ENCODE assay signal across 8 cellular contexts in the genomic region with DNA sequence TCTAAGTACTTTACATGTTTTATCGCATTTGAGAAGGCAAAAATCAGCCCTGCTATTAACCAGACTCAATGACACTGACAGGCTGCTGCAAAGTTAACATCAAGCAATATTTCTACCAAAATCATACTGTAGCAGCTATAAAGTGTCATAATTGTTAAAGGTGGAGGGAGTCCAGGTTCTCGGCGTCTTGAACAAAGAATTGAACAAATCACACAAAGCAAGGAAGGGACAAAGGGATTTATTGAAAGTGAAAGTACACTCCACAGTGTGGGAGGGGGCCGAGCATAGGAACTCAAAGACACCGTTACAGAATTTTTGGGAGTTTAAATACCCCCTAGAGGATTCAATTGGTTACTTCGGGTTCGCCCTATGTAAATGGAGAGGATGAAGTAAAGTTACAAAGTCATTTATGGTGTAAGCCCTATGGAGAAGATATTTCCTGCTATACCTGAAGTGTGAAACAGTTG. TPM values are rescaled to one million over a fixed set of nuclear protein-coding genes. Genes with fewer than 3 reads are reported as not detected.
DNase-seq lines count a peak whose midpoint lies in the region; ATAC-seq and TF ChIP-seq lines count a peak whose summit lies in the region.
"Had no signal": no experiment of that assay in that cellular context is flagged by ENCODE, and none has a peak within 500 bp of the region (broad histone marks: within the 10 kb centered on the region; RNA-seq: fewer than 3 reads in every experiment).

No MANE protein-coding gene starts in this region.

- no peaks in the 10 kb centered on the region for H3K36me3 ChIP-seq in spleen
- H3K36me3 ChIP-seq: WERI-Rb-1 had no signal

- H3K27ac Mint-ChIP-seq in HFFc6, result no peak overlapping the region

- H3K4me3 ChIP-seq in spleen, result peak overlapping the region in 6 of 8 donors; percentile 55 to 83 (median 62)

- peaks cover 6% of the 10 kb centered on the region; the same call in 1 of the 2 replicates for H3K9me3 Mint-ChIP-seq in HFFc6

- H3K4me3 Mint-ChIP-seq in HFFc6, result peak overlapping the region; percentile 88

- H3K9me3 ChIP-seq in spleen, result no peaks in the 10 kb centered on the region

- H3K27ac ChIP-seq in spleen, result peak overlapping the region in 5 of 8 donors; percentile 22 to 56 (median 33)
- H3K27ac ChIP-seq: WERI-Rb-1 had no signal

- intact Hi-C loops in spleen (cut with DNase I; ENCODE audit: low total_unique reads), result no loop called here

- peaks cover 0 to 28% (median 0%) of the 10 kb centered on the region in 7 donors for H3K27me3 ChIP-seq in spleen (replicated peaks in 1 of 7)

- ATAC-seq in GM18505 (IDR thresholded peaks at IDR 0.05; ENCODE audit: unreplicated experiment), result no peak

- H3K4me1 ChIP-seq in spleen, result peaks cover 0 to 23% (median 8%) of the 10 kb centered on the region in 6 donors

- DNase-seq in HFFc6 (no peak), SW480 (ENCODE audit: low spot score) (peak; percentile 7), globus pallidus (ENCODE audit: low spot score) (peak; percentile 17), spleen (no peak), HK-2 (ENCODE audit: unreplicated experiment) (no peak)
- DNase-seq in stimulated activated CD4-positive, alpha-beta T cell treated with anti-CD3 and anti-CD28 coated beads, Interleukin-15, amount 100 ng/mL, for 24 hours, result no peak

- H3K27me3 Mint-ChIP-seq in HFFc6 (ENCODE audit: insufficient read depth), result no peaks in the 10 kb centered on the region; the same call in 1 of the 2 replicates

- peaks cover 19% of the 10 kb centered on the region for H3K4me1 Mint-ChIP-seq in HFFc6 (ENCODE audit: low read depth)

- no peak for TF ChIP-seq POLR2A in spleen (IDR thresholded peaks at IDR 0.05)
- TF ChIP-seq POLR2A in GM18505 (IDR thresholded peaks at IDR 0.05; ENCODE audit: borderline replicate concordance, extremely low read depth, insufficient read depth, insufficient read length), result no peak

- TF ChIP-seq CTCF in HFFc6 (IDR thresholded peaks at IDR 0.05) (peak; percentile 32; the same call in 1 of the 2 replicates), spleen (IDR thresholded peaks at IDR 0.05 in 8 of 11, conservative IDR thresholded peaks at IDR 0.05 in 3 of 11) (no peak)

- H3K36me3 Mint-ChIP-seq in HFFc6 (ENCODE audit: low read depth), result no peaks in the 10 kb centered on the region

- 39 to 42% (median 40%) methylated on average over 7 of the region's 7 CpGs for WGBS in spleen, 5 donors

RNA-seq across cellular contexts. Expression of gene ZNF391, which starts 12.9 kb away (rescaled TPM):
- under 1 TPM; 0.46 to 0.82 (median 0.60) TPM for total RNA-seq in HFFc6 (2021; fragmentation: NEBNext Ultra II Directional; extraction: Animal tissue kit (Norgen Biotek cat#: 25700))
- total RNA-seq in spleen, result 1 to 10 TPM; 1.9 to 4.9 (median 2.9) TPM
- polyA plus RNA-seq in spleen, result 1 to 10 TPM; 1.4 to 2.1 (median 1.5) TPM

Comparison
In these comparisons a context has a peak if more than half of its experiments do, and no peak if none do; other contexts are left out.
1. DNase-seq: peak in SW480 (single experiment) and globus pallidus (single experiment); none in HFFc6 (single experiment), spleen (single experiment), HK-2 (single experiment) and stimulated activated CD4-positive, alpha-beta T cell treated with anti-CD3 and anti-CD28 coated beads, Interleukin-15, amount 100 ng/mL, for 24 hours (single experiment).